2 cellular contexts compared by ENCODE assay signal in the genomic region with DNA sequence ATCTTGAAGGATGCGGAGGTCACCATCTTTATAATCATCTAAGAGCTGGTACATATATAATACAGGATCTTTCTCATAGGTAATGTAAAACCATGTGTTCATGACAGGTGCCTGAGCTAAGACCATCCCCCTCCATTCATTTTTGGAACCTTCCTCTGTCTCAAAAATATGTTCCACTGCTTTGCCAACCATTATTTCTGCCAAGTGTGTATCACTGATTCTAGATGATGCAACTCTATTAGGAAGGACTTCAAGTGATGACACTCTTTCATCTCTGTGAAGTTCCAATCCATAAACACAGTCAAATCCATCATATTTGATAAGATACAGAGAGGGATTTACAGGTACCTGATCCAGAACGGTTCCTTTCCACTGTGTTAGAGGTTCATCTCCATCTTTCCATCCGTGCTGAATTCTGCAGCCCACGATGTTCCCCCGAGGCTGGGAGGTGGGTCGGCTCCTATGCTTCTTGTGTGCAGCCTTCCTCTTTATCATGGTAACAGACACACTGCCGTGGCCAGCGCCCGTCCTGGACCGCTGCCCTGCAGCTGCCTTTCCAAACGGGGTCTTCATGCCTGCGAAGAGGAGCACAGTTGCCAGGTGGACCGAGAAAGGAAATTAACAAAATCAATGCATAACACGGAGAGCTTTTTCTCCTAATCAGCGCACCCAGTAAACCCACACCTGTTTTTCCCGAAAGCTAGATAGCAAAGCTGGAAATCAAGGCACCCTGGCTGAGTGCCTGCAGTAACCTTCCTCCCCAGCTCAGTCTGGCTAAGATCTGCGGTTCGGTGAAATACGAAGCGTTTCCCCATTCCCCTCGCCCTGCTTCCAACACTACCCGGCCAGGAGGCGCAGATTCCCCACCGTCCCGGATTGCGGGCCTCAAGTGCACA.
TF ChIP-seq lines count a peak whose summit lies in the region.

No MANE protein-coding gene starts in this region.

TF ChIP-seq in A549, 52 proteins besides CTCF, POLR2A, EP300 and RAD21 (continued from another document):
- no peak for TF ChIP-seq JUN (IDR thresholded peaks at IDR 0.05)
- no peak for TF ChIP-seq KDM1A (IDR thresholded peaks at IDR 0.05; ENCODE audit: low read depth)
- TF ChIP-seq HDAC2 (IDR thresholded peaks at IDR 0.05) = no peak
- no peak for TF ChIP-seq GATA3 (IDR thresholded peaks at IDR 0.05; ENCODE audit: borderline replicate concordance)
- no peak for TF ChIP-seq FOXS1 (CRISPR knock-in tag; IDR thresholded peaks at IDR 0.05)
- TF ChIP-seq CEBPB (IDR thresholded peaks at IDR 0.05) = no peak
- TF ChIP-seq, protein P1, sequence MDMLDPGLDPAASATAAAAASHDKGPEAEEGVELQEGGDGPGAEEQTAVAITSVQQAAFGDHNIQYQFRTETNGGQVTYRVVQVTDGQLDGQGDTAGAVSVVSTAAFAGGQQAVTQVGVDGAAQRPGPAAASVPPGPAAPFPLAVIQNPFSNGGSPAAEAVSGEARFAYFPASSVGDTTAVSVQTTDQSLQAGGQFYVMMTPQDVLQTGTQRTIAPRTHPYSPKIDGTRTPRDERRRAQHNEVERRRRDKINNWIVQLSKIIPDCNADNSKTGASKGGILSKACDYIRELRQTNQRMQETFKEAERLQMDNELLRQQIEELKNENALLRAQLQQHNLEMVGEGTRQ (IDR thresholded peaks at IDR 0.05) = no peak
- no peak for TF ChIP-seq CHD4 (IDR thresholded peaks at IDR 0.05; ENCODE audit: borderline replicate concordance)
- no peak for TF ChIP-seq HOXB5 (CRISPR knock-in tag; IDR thresholded peaks at IDR 0.05)
- no peak for TF ChIP-seq CHD2 (IDR thresholded peaks at IDR 0.05; ENCODE audit: low read length, partially characterized antibody)
- TF ChIP-seq ZNF302 (CRISPR knock-in tag; IDR thresholded peaks at IDR 0.05) = no peak
- no peak for TF ChIP-seq FOSL2 (IDR thresholded peaks at IDR 0.05)
- TF ChIP-seq FOSL2 (CRISPR knock-in tag; IDR thresholded peaks at IDR 0.05) = no peak
- TF ChIP-seq KDM5A (IDR thresholded peaks at IDR 0.05) = no peak
- no peak for TF ChIP-seq NPAS2 (CRISPR knock-in tag; IDR thresholded peaks at IDR 0.05; ENCODE audit: borderline replicate concordance)
- TF ChIP-seq TP53 (CRISPR knock-in tag; IDR thresholded peaks at IDR 0.05) = no peak

TF ChIP-seq in GM23338, 12 proteins besides CTCF, POLR2A, EP300 and RAD21:
- TF ChIP-seq, protein P2, sequence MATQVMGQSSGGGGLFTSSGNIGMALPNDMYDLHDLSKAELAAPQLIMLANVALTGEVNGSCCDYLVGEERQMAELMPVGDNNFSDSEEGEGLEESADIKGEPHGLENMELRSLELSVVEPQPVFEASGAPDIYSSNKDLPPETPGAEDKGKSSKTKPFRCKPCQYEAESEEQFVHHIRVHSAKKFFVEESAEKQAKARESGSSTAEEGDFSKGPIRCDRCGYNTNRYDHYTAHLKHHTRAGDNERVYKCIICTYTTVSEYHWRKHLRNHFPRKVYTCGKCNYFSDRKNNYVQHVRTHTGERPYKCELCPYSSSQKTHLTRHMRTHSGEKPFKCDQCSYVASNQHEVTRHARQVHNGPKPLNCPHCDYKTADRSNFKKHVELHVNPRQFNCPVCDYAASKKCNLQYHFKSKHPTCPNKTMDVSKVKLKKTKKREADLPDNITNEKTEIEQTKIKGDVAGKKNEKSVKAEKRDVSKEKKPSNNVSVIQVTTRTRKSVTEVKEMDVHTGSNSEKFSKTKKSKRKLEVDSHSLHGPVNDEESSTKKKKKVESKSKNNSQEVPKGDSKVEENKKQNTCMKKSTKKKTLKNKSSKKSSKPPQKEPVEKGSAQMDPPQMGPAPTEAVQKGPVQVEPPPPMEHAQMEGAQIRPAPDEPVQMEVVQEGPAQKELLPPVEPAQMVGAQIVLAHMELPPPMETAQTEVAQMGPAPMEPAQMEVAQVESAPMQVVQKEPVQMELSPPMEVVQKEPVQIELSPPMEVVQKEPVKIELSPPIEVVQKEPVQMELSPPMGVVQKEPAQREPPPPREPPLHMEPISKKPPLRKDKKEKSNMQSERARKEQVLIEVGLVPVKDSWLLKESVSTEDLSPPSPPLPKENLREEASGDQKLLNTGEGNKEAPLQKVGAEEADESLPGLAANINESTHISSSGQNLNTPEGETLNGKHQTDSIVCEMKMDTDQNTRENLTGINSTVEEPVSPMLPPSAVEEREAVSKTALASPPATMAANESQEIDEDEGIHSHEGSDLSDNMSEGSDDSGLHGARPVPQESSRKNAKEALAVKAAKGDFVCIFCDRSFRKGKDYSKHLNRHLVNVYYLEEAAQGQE (IDR thresholded peaks at IDR 0.05; ENCODE audit: unreplicated experiment) = no peak
- no peak for TF ChIP-seq ZNF114 (CRISPR knock-in tag; IDR thresholded peaks at IDR 0.05)
- TF ChIP-seq, protein P3, sequence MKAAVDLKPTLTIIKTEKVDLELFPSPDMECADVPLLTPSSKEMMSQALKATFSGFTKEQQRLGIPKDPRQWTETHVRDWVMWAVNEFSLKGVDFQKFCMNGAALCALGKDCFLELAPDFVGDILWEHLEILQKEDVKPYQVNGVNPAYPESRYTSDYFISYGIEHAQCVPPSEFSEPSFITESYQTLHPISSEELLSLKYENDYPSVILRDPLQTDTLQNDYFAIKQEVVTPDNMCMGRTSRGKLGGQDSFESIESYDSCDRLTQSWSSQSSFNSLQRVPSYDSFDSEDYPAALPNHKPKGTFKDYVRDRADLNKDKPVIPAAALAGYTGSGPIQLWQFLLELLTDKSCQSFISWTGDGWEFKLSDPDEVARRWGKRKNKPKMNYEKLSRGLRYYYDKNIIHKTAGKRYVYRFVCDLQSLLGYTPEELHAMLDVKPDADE (IDR thresholded peaks at IDR 0.05) = no peak
- TF ChIP-seq, protein P4, sequence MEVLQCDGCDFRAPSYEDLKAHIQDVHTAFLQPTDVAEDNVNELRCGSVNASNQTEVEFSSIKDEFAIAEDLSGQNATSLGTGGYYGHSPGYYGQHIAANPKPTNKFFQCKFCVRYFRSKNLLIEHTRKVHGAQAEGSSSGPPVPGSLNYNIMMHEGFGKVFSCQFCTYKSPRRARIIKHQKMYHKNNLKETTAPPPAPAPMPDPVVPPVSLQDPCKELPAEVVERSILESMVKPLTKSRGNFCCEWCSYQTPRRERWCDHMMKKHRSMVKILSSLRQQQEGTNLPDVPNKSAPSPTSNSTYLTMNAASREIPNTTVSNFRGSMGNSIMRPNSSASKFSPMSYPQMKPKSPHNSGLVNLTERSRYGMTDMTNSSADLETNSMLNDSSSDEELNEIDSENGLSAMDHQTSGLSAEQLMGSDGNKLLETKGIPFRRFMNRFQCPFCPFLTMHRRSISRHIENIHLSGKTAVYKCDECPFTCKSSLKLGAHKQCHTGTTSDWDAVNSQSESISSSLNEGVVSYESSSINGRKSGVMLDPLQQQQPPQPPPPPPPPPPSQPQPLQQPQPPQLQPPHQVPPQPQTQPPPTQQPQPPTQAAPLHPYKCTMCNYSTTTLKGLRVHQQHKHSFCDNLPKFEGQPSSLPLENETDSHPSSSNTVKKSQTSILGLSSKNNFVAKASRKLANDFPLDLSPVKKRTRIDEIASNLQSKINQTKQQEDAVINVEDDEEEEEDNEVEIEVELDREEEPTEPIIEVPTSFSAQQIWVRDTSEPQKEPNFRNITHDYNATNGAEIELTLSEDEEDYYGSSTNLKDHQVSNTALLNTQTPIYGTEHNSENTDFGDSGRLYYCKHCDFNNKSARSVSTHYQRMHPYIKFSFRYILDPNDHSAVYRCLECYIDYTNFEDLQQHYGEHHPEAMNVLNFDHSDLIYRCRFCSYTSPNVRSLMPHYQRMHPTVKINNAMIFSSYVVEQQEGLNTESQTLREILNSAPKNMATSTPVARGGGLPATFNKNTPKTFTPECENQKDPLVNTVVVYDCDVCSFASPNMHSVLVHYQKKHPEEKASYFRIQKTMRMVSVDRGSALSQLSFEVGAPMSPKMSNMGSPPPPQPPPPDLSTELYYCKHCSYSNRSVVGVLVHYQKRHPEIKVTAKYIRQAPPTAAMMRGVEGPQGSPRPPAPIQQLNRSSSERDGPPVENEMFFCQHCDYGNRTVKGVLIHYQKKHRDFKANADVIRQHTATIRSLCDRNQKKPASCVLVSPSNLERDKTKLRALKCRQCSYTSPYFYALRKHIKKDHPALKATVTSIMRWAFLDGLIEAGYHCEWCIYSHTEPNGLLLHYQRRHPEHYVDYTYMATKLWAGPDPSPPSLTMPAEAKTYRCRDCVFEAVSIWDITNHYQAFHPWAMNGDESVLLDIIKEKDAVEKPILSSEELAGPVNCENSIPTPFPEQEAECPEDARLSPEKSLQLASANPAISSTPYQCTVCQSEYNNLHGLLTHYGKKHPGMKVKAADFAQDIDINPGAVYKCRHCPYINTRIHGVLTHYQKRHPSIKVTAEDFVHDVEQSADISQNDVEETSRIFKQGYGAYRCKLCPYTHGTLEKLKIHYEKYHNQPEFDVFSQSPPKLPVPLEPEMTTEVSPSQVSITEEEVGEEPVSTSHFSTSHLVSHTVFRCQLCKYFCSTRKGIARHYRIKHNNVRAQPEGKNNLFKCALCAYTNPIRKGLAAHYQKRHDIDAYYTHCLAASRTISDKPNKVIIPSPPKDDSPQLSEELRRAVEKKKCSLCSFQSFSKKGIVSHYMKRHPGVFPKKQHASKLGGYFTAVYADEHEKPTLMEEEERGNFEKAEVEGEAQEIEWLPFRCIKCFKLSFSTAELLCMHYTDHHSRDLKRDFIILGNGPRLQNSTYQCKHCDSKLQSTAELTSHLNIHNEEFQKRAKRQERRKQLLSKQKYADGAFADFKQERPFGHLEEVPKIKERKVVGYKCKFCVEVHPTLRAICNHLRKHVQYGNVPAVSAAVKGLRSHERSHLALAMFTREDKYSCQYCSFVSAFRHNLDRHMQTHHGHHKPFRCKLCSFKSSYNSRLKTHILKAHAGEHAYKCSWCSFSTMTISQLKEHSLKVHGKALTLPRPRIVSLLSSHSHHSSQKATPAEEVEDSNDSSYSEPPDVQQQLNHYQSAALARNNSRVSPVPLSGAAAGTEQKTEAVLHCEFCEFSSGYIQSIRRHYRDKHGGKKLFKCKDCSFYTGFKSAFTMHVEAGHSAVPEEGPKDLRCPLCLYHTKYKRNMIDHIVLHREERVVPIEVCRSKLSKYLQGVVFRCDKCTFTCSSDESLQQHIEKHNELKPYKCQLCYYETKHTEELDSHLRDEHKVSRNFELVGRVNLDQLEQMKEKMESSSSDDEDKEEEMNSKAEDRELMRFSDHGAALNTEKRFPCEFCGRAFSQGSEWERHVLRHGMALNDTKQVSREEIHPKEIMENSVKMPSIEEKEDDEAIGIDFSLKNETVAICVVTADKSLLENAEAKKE (CRISPR knock-in tag; IDR thresholded peaks at IDR 0.05) = no peak
